ENCODE assay signal across 9 cellular contexts in genomic region chr1:242129103-242129502, GRCh38.
A peak's percentile ranks its signal among the peaks of the same experiment; 100 is the strongest.
DNase-seq lines count a peak whose midpoint lies in the region; ATAC-seq lines count a peak whose summit lies in the region.
"Had no signal": no experiment of that assay in that cellular context is flagged by ENCODE, and none has a peak within 500 bp of the region (broad histone marks: within the 10 kb centered on the region; RNA-seq: fewer than 3 reads in every experiment).

No MANE protein-coding gene starts in this region.

- DNase-seq in NOMO-1 treated with dmso at 0.1 percent for 144 hours (lab: John Stamatoyannopoulos, UW; ENCODE audit: unreplicated experiment) (peak; percentile 31), iris pigment epithelial cell (ENCODE audit: low read depth) (peak; percentile 15), DMS79 treated with DMSO at 0.1 percent for 48 hours (lab: John Stamatoyannopoulos, UW) (no peak)
- DNase-seq: activated naive CD8-positive, alpha-beta T cell treated with anti-CD3 and anti-CD28 coated beads, Interleukin-2, amount 10 ng/mL, durations not matched to agents 7 days and 5 days had no signal

- ATAC-seq in GM18519 (IDR thresholded peaks at IDR 0.05; ENCODE audit: low FRiP score, unreplicated experiment) (peak; percentile 87), HG03354 (IDR thresholded peaks at IDR 0.05; ENCODE audit: poor library complexity, severe bottlenecking, unreplicated experiment) (peak; percentile 88), GM18511 (IDR thresholded peaks at IDR 0.05; ENCODE audit: unreplicated experiment) (no peak), HG02840 (IDR thresholded peaks at IDR 0.05; ENCODE audit: low FRiP score, unreplicated experiment) (no peak), HG03571 (IDR thresholded peaks at IDR 0.05; ENCODE audit: unreplicated experiment) (no peak)

Comparison
In these comparisons a context has a peak if more than half of its experiments do, and no peak if none do; other contexts are left out.
1. ATAC-seq: peak in GM18519 (single experiment) and HG03354 (single experiment); none in GM18511 (single experiment), HG02840 (single experiment) and HG03571 (single experiment).